In the genomic region with DNA sequence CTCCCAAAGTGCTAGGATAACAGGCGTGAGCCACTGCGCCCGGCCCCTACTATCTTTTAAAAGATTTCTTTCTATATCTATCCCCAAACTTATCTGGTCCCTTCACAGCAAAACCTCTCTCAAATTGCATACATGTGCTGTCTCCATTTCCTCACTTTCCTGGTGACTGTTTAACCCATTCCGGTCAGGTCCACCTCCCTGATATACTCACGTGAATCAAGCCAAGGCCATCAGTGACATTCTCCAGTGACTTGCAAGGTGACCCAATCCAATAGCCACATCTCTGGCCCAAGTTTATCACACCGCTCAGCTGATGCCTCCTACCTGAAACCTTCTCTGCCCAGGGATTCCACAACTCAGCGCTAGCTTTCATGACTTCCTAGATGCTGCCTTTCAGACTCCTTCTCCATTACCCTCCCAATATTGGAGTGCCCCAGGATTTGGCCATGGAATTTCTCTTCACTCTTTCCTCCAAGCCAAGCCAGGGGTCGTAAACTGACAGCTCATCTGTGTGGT, we compare ENCODE assay signal across 8 cellular contexts. TPM values are rescaled to one million over a fixed set of nuclear protein-coding genes. Genes with fewer than 3 reads are reported as not detected.
DNase-seq lines count a peak whose midpoint lies in the region; ATAC-seq and TF ChIP-seq lines count a peak whose summit lies in the region.

No MANE protein-coding gene starts in this region.

- no peaks in the 10 kb centered on the region for H3K27me3 ChIP-seq in GM06990 (replicated peaks; ENCODE audit: control insufficient read depth, insufficient read depth, low read length)
- H3K27me3 ChIP-seq in OCI-LY3 (ENCODE audit: low read depth, low read length): no peaks in the 10 kb centered on the region
- H3K27me3 ChIP-seq in endodermal cell (ENCODE audit: control insufficient read depth, insufficient read depth, low read length, poor library complexity, severe bottlenecking): no peaks in the 10 kb centered on the region
- H3K27me3 ChIP-seq in sigmoid colon: no peaks in the 10 kb centered on the region

- DNase-seq in GM06990 (ENCODE audit: extremely low read depth, insufficient read length) (no peak), endodermal cell (no peak), sigmoid colon (peak; percentile 38), NCI-H524 treated with DMSO at 0.1 percent for 48 hours (lab: John Stamatoyannopoulos, UW) (no peak), middle frontal gyrus (ENCODE audit: extremely low spot score, low spot score) (no peak)

- no peak for ATAC-seq in HG03108 (IDR thresholded peaks at IDR 0.05; ENCODE audit: unreplicated experiment)
- ATAC-seq in HG02571 (IDR thresholded peaks at IDR 0.05; ENCODE audit: unreplicated experiment): no peak

- peak overlapping the region; percentile 80 for H3K4me3 Mint-ChIP-seq in endodermal cell

- H3K27ac Mint-ChIP-seq in endodermal cell: no peak overlapping the region

- H3K79me2 ChIP-seq in OCI-LY3 (ENCODE audit: low read length): peaks cover 43% of the 10 kb centered on the region

- H3K9me3 ChIP-seq in OCI-LY3 (ENCODE audit: insufficient read depth, low read length): no peaks in the 10 kb centered on the region
- H3K9me3 ChIP-seq in endodermal cell (ENCODE audit: control insufficient read depth, low read length): no peaks in the 10 kb centered on the region
- no peaks in the 10 kb centered on the region for H3K9me3 ChIP-seq in sigmoid colon

- H3K4me1 ChIP-seq in OCI-LY3 (ENCODE audit: low read length): peaks cover 29% of the 10 kb centered on the region
- H3K4me1 ChIP-seq in endodermal cell (ENCODE audit: control insufficient read depth, insufficient read depth, low read length): no peaks in the 10 kb centered on the region
- peaks cover 0 to 30% (median 24%) of the 10 kb centered on the region in 4 donors for H3K4me1 ChIP-seq in sigmoid colon

- no peak for TF ChIP-seq EP300 in sigmoid colon (IDR thresholded peaks at IDR 0.05)

- peaks cover 5% of the 10 kb centered on the region for H3K36me3 Mint-ChIP-seq in endodermal cell (ENCODE audit: low read depth)

- no peaks in the 10 kb centered on the region; the same call in 1 of the 2 replicates for H3K36me3 ChIP-seq in GM06990 (ENCODE audit: control insufficient read depth, insufficient read depth, low read length)
- no peaks in the 10 kb centered on the region for H3K36me3 ChIP-seq in OCI-LY3 (replicated peaks; ENCODE audit: low read depth, low read length)
- no peaks in the 10 kb centered on the region for H3K36me3 ChIP-seq in endodermal cell (ENCODE audit: control insufficient read depth, insufficient read depth, low read length)
- no peaks in the 10 kb centered on the region for H3K36me3 ChIP-seq in sigmoid colon

- no peaks in the 10 kb centered on the region for H3K27me3 Mint-ChIP-seq in endodermal cell (ENCODE audit: insufficient read depth)

- peak overlapping the region; percentile 79 for H3K4me3 ChIP-seq in GM06990 (replicated peaks; ENCODE audit: low read depth, low read length)
- H3K4me3 ChIP-seq in OCI-LY3 (ENCODE audit: low read length): peak overlapping the region; percentile 90
- H3K4me3 ChIP-seq in endodermal cell (ENCODE audit: low read length): peak overlapping the region; percentile 91
- no peak overlapping the region for H3K4me3 ChIP-seq in sigmoid colon

- TF ChIP-seq POLR2A in sigmoid colon (IDR thresholded peaks at IDR 0.05): no peak

- 89 to 95% methylated on average over 8 of the region's 8 CpGs for WGBS in endodermal cell (ENCODE audit: insufficient coverage in 1 of 2, insufficient read length in 1 of 2), 2 experiments
- WGBS in sigmoid colon, 2 donors: 80 to 83% methylated on average over 8 of the region's 8 CpGs

- peaks cover 18% of the 10 kb centered on the region for H3K4me1 Mint-ChIP-seq in endodermal cell

- no peak for TF ChIP-seq CTCF in GM06990 (IDR thresholded peaks at IDR 0.05; ENCODE audit: insufficient read depth, low read length, poor library complexity, severe bottlenecking)
- TF ChIP-seq CTCF in OCI-LY3 (IDR thresholded peaks at IDR 0.05; ENCODE audit: low read depth, low read length): no peak
- no peak for TF ChIP-seq CTCF in endodermal cell (conservative IDR thresholded peaks at IDR 0.05)
- TF ChIP-seq CTCF in sigmoid colon (IDR thresholded peaks at IDR 0.05): no peak

- peak overlapping the region; percentile 85 for H3K4me2 ChIP-seq in OCI-LY3 (ENCODE audit: low read length)

- H3K9ac ChIP-seq in OCI-LY3 (ENCODE audit: low read length): peak overlapping the region; percentile 91
- H3K9ac ChIP-seq in endodermal cell (ENCODE audit: extremely low read depth, low read length, poor library complexity, severe bottlenecking): peak overlapping the region; percentile 75

- intact Hi-C loops in sigmoid colon (cut with DNase I): loop anchor here (5.0 kb wide), 1 partner anchor 81 kb away; no protein-coding TSS in a partner anchor

- H3K9me3 Mint-ChIP-seq in endodermal cell: no peaks in the 10 kb centered on the region

- 0 out of 2 replicates have a peak, but pooled peaks cover 2% of the 10 kb centered on the region for H4K20me1 ChIP-seq in OCI-LY3 (ENCODE audit: insufficient read depth, low read length)

- H3K27ac ChIP-seq in OCI-LY3 (ENCODE audit: low read length) (no peak overlapping the region; the same call in 1 of the 2 replicates), endodermal cell (ENCODE audit: low read depth, low read length) (no peak overlapping the region), sigmoid colon (peak overlapping the region; percentile 98 to 99 (median 98))

- H2AFZ ChIP-seq in OCI-LY3 (ENCODE audit: low read depth, low read length): no peak overlapping the region

RNA-seq across cellular contexts. Expression of a gene that starts 1.4 kb away (rescaled TPM):
- total RNA-seq in endodermal cell (10 to 100 TPM; 61.3 to 74.6 TPM), sigmoid colon (10 to 100 TPM; 29.2 to 45.7 (median 35.8) TPM)
- 62.2 TPM for polyA plus RNA-seq in endodermal cell (2013, experiment 1 of 2)
- 62.9 TPM for polyA plus RNA-seq in endodermal cell (2013, experiment 2 of 2)
- 10 to 100 TPM; 25.8 to 28.8 (median 27.5) TPM for polyA plus RNA-seq in sigmoid colon

RNA-seq across cellular contexts. Expression of a gene that starts 32.3 kb away (rescaled TPM):
- total RNA-seq in endodermal cell (10 to 100 TPM; 39.9 to 54.1 TPM), sigmoid colon (10 to 100 TPM; 23.9 to 60.9 (median 35.2) TPM)
- polyA plus RNA-seq in endodermal cell (2013, experiment 1 of 2): 29.8 TPM
- polyA plus RNA-seq in endodermal cell (2013, experiment 2 of 2): 29.6 TPM
- 10 to 100 TPM; 10.2 to 26.7 (median 11.8) TPM for polyA plus RNA-seq in sigmoid colon

Comparison
In these comparisons a context has a peak if more than half of its experiments do, and no peak if none do; other contexts are left out.
1. H3K4me3 ChIP-seq: peak in GM06990 (single experiment), OCI-LY3 (single experiment) and endodermal cell (single experiment); none in sigmoid colon (0 of 4).
2. H3K27ac ChIP-seq: peak in sigmoid colon (4 of 4); none in OCI-LY3 (single experiment) and endodermal cell (single experiment).